16 cellular contexts compared by ENCODE assay signal in genomic region chr3:149441662-149442442, GRCh38. TPM values are rescaled to one million over a fixed set of nuclear protein-coding genes. Genes with fewer than 3 reads are reported as not detected.
DNase-seq lines count a peak whose midpoint lies in the region; ATAC-seq, FAIRE-seq and TF ChIP-seq lines count a peak whose summit lies in the region.
"Had no signal": no experiment of that assay in that cellular context is flagged by ENCODE, and none has a peak within 500 bp of the region (broad histone marks: within the 10 kb centered on the region; RNA-seq: fewer than 3 reads in every experiment).

No MANE protein-coding gene starts in this region.

- DNase-seq in AG10803 (ENCODE audit: low read depth), result peak; percentile 34
- DNase-seq in HCT116 (ENCODE audit: low read depth, low spot score), result no peak
- DNase-seq in astrocyte (ENCODE audit: low read depth), result no peak
- peak; percentile 6 for DNase-seq in renal cortical epithelial cell (ENCODE audit: low read depth)
- no peak for DNase-seq in nephron progenitor cell
- no peak for DNase-seq in NCI-H774 (lab: John Stamatoyannopoulos, UW)
- no peak for DNase-seq in suprapubic skin (ENCODE audit: low spot score in 2 of 2)
- DNase-seq: ACHN; CD8-positive, alpha-beta T cell; NCI-H748 treated with DMSO at 0.1 percent for 48 hours; Peyer's patch; SHP77 had no signal

- H4K20me1 ChIP-seq in HCT116 (ENCODE audit: insufficient read depth) (no peaks in the 10 kb centered on the region), astrocyte (ENCODE audit: insufficient read depth, low read length) (no peaks in the 10 kb centered on the region)

- intact Hi-C loops in HCT116 (cut with micrococcal nuclease), result no loop called here

- H3K9ac ChIP-seq in HCT116 (ENCODE audit: low read length), result no peak overlapping the region
- H3K9ac ChIP-seq in astrocyte (ENCODE audit: low read length), result no peak overlapping the region

- no peak for TF ChIP-seq POLR2A in HCT116 (IDR thresholded peaks at IDR 0.05; ENCODE audit: borderline replicate concordance, extremely low read depth, insufficient read depth, insufficient read length)
- no peak for TF ChIP-seq POLR2A in suprapubic skin (IDR thresholded peaks at IDR 0.05)

- H3K36me3 ChIP-seq in HCT116 (ENCODE audit: control insufficient read depth in 1 of 2, insufficient read depth in 2 of 2, low read length in 2 of 2), result no peaks in the 10 kb centered on the region
- no peaks in the 10 kb centered on the region for H3K36me3 ChIP-seq in astrocyte (ENCODE audit: insufficient read depth, low read length)
- no peaks in the 10 kb centered on the region for H3K36me3 ChIP-seq in suprapubic skin
- H3K36me3 ChIP-seq: Peyer's patch had no signal

- TF ChIP-seq CTCF in AG10803 (conservative IDR thresholded peaks at IDR 0.05; ENCODE audit: low read length) (no peak), HCT116 (IDR thresholded peaks at IDR 0.05 in 2 of 3, conservative IDR thresholded peaks at IDR 0.05 in 1 of 3; ENCODE audit: borderline replicate concordance in 1 of 3, insufficient read depth in 1 of 3, low read depth in 2 of 3, low read length in 2 of 3) (no peak), astrocyte (IDR thresholded peaks at IDR 0.05; ENCODE audit: insufficient read depth, low read depth, low read length) (no peak), nephron progenitor cell (IDR thresholded peaks at IDR 0.05) (no peak), suprapubic skin (IDR thresholded peaks at IDR 0.05) (no peak)

- H3K36me3 Mint-ChIP-seq in astrocyte (ENCODE audit: low read depth, unreplicated experiment) (no peaks in the 10 kb centered on the region), nephron progenitor cell (ENCODE audit: low read depth) (no peaks in the 10 kb centered on the region)
- H3K36me3 Mint-ChIP-seq: CD8-positive, alpha-beta T cell had no signal

- H3K4me1 Mint-ChIP-seq in astrocyte (ENCODE audit: low read depth, unreplicated experiment) (peaks cover 16% of the 10 kb centered on the region), nephron progenitor cell (no peaks in the 10 kb centered on the region)

- TF ChIP-seq EP300 in suprapubic skin (IDR thresholded peaks at IDR 0.05), result no peak

- H3K9me3 Mint-ChIP-seq in astrocyte (ENCODE audit: unreplicated experiment), result no peaks in the 10 kb centered on the region
- peaks cover 13% of the 10 kb centered on the region for H3K9me3 Mint-ChIP-seq in nephron progenitor cell
- H3K9me3 Mint-ChIP-seq: CD8-positive, alpha-beta T cell had no signal

- H3K27me3 ChIP-seq in HCT116 (ENCODE audit: insufficient read depth, low read length) (no peaks in the 10 kb centered on the region), astrocyte (ENCODE audit: insufficient read depth, low read length) (no peaks in the 10 kb centered on the region), suprapubic skin (no peaks in the 10 kb centered on the region)
- H3K27me3 ChIP-seq: Peyer's patch had no signal

- no peaks in the 10 kb centered on the region for H3K9me3 ChIP-seq in HCT116 (ENCODE audit: control insufficient read depth in 1 of 2, insufficient read depth in 1 of 2, low read depth in 1 of 2, low read length in 2 of 2)
- H3K9me3 ChIP-seq in astrocyte (ENCODE audit: insufficient read depth, low read depth, low read length), result no peaks in the 10 kb centered on the region
- no peaks in the 10 kb centered on the region for H3K9me3 ChIP-seq in suprapubic skin
- H3K9me3 ChIP-seq: Peyer's patch had no signal

- H3K4me2 ChIP-seq in HCT116 (ENCODE audit: low read length) (peak overlapping the region; percentile 57; the same call in 1 of the 2 replicates), astrocyte (ENCODE audit: low read length) (peak overlapping the region; percentile 8)

- ATAC-seq in HCT116, result no peak
- ATAC-seq: CD8-positive, alpha-beta T cell; K562 had no signal

- no peak overlapping the region for H3K27ac ChIP-seq in HCT116 (ENCODE audit: low read depth, low read length)
- peak overlapping the region; percentile 76 for H3K27ac ChIP-seq in astrocyte (ENCODE audit: low read depth, low read length)
- H3K27ac ChIP-seq in suprapubic skin, result no peak overlapping the region

- TF ChIP-seq RAD21 in HCT116 (IDR thresholded peaks at IDR 0.05; ENCODE audit: low read depth), result no peak

- no peak overlapping the region for H3K27ac Mint-ChIP-seq in astrocyte (ENCODE audit: unreplicated experiment)
- no peak overlapping the region for H3K27ac Mint-ChIP-seq in nephron progenitor cell
- H3K27ac Mint-ChIP-seq: CD8-positive, alpha-beta T cell had no signal

- no peaks in the 10 kb centered on the region for H3K9me2 ChIP-seq in HCT116 (ENCODE audit: insufficient read depth)

- H2AFZ ChIP-seq in HCT116 (ENCODE audit: low read depth, low read length, poor library complexity, severe bottlenecking) (peak overlapping the region; percentile 83), astrocyte (ENCODE audit: low read depth, low read length) (no peak overlapping the region)

- RAD21 ChIA-PET in HCT116 (lab: Charles Lee; ENCODE audit: low non-redundant PET in 1 of 2, low total read pairs in 2 of 2, uncharacterized antibody in 2 of 2, unreplicated experiment in 2 of 2), result no interaction called here

- H3K79me2 ChIP-seq in HCT116 (ENCODE audit: insufficient read depth, low read length) (no peaks in the 10 kb centered on the region), astrocyte (ENCODE audit: insufficient read depth, low read length) (no peaks in the 10 kb centered on the region)

- no peak overlapping the region for H3K4me3 Mint-ChIP-seq in astrocyte (ENCODE audit: unreplicated experiment)
- H3K4me3 Mint-ChIP-seq in nephron progenitor cell, result no peak overlapping the region
- H3K4me3 Mint-ChIP-seq: CD8-positive, alpha-beta T cell had no signal

- POLR2A ChIA-PET in HCT116 (lab: Charles Lee), result no interaction called here

- H3K4me1 ChIP-seq in HCT116 (ENCODE audit: control insufficient read depth in 1 of 2, insufficient read depth in 2 of 2, low read length in 2 of 2), result peaks cover 8 to 19% of the 10 kb centered on the region in 2 experiments
- peaks cover 21% of the 10 kb centered on the region for H3K4me1 ChIP-seq in astrocyte (ENCODE audit: insufficient read depth, low read length)
- peaks cover 8% of the 10 kb centered on the region for H3K4me1 ChIP-seq in suprapubic skin

- no TSS peak for BruUV-seq in HCT116 (replicated peaks; lab: Mats Ljungman, UMichigan)

- H3K4me3 ChIP-seq in AG10803 (ENCODE audit: low read length), result no peak overlapping the region
- no peak overlapping the region for H3K4me3 ChIP-seq in HCT116 (replicated peaks in 1 of 2; ENCODE audit: low read depth in 1 of 2, low read length in 2 of 2)
- H3K4me3 ChIP-seq in astrocyte (ENCODE audit: insufficient read depth, low read depth, low read length), result no peak overlapping the region
- H3K4me3 ChIP-seq in suprapubic skin, result no peak overlapping the region
- H3K4me3 ChIP-seq: K562, Peyer's patch had no signal

- CTCF ChIA-PET in HCT116 (lab: Charles Lee), result no interaction called here

- H3K27me3 Mint-ChIP-seq in astrocyte (ENCODE audit: low read depth, unreplicated experiment) (no peaks in the 10 kb centered on the region), nephron progenitor cell (ENCODE audit: low read depth, poor library complexity) (no peaks in the 10 kb centered on the region)

- 78% methylated on average over 2 of the region's 2 CpGs for WGBS in suprapubic skin

- FAIRE-seq in astrocyte (lab: Jason Lieb, UNC), result no peak
- FAIRE-seq: GM12891, GM19239, HTR-8/SVneo, K562 had no signal

TF ChIP-seq in HCT116, 20 proteins besides CTCF, POLR2A, EP300 and RAD21 (continues in another document):
- no peak for TF ChIP-seq ELF1 (IDR thresholded peaks at IDR 0.05; ENCODE audit: borderline replicate concordance, low read depth)
- TF ChIP-seq, protein P1, sequence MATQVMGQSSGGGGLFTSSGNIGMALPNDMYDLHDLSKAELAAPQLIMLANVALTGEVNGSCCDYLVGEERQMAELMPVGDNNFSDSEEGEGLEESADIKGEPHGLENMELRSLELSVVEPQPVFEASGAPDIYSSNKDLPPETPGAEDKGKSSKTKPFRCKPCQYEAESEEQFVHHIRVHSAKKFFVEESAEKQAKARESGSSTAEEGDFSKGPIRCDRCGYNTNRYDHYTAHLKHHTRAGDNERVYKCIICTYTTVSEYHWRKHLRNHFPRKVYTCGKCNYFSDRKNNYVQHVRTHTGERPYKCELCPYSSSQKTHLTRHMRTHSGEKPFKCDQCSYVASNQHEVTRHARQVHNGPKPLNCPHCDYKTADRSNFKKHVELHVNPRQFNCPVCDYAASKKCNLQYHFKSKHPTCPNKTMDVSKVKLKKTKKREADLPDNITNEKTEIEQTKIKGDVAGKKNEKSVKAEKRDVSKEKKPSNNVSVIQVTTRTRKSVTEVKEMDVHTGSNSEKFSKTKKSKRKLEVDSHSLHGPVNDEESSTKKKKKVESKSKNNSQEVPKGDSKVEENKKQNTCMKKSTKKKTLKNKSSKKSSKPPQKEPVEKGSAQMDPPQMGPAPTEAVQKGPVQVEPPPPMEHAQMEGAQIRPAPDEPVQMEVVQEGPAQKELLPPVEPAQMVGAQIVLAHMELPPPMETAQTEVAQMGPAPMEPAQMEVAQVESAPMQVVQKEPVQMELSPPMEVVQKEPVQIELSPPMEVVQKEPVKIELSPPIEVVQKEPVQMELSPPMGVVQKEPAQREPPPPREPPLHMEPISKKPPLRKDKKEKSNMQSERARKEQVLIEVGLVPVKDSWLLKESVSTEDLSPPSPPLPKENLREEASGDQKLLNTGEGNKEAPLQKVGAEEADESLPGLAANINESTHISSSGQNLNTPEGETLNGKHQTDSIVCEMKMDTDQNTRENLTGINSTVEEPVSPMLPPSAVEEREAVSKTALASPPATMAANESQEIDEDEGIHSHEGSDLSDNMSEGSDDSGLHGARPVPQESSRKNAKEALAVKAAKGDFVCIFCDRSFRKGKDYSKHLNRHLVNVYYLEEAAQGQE (IDR thresholded peaks at IDR 0.05; ENCODE audit: low read depth), result no peak
- TF ChIP-seq YY1 (IDR thresholded peaks at IDR 0.05; ENCODE audit: extremely low read depth, insufficient replicate concordance, low read depth, low read length), result no peak
- TF ChIP-seq FOSL1 (IDR thresholded peaks at IDR 0.05; ENCODE audit: low read depth), result no peak
- no peak for TF ChIP-seq CEBPB (IDR thresholded peaks at IDR 0.05; ENCODE audit: low read depth)
- TF ChIP-seq SRF (IDR thresholded peaks at IDR 0.05; ENCODE audit: low read depth), result no peak
- TF ChIP-seq CBX3 (IDR thresholded peaks at IDR 0.05; ENCODE audit: low read depth), result no peak
- no peak for TF ChIP-seq EZH2phosphoT487 (IDR thresholded peaks at IDR 0.05; ENCODE audit: borderline replicate concordance)
- TF ChIP-seq EZH2 (IDR thresholded peaks at IDR 0.05), result no peak
- TF ChIP-seq ATF3 (IDR thresholded peaks at IDR 0.05), result no peak
- TF ChIP-seq POLR2AphosphoS5 (IDR thresholded peaks at IDR 0.05; ENCODE audit: low read depth, low read length), result no peak
- TF ChIP-seq ZNF274 (IDR thresholded peaks at IDR 0.05; ENCODE audit: low read depth, low read length), result no peak

RNA-seq across cellular contexts. Expression of gene TM4SF4, which starts 32.6 kb away (rescaled TPM):
- total RNA-seq in HCT116 (2021; ENCODE audit: unreplicated experiment) (0.91 TPM), astrocyte (not detected in 2 replicates), renal cortical epithelial cell (0.87 and 1.3 TPM in 2 replicates), suprapubic skin (under 1 TPM in 1 of 4 donors, not detected in 3; 0.32 TPM)
- not detected in 2 replicates for polyA plus RNA-seq in HCT116 (2012)
- total RNA-seq: CD8-positive, alpha-beta T cell had no signal
- polyA plus RNA-seq: K562 had no signal

Comparison
In these comparisons a context has a peak if more than half of its experiments do, and no peak if none do; other contexts are left out.
1. DNase-seq: peak in AG10803 (single experiment) and renal cortical epithelial cell (single experiment); none in HCT116 (single experiment), astrocyte (single experiment), nephron progenitor cell (single experiment), NCI-H774 (single experiment) and suprapubic skin (0 of 2).